In genomic region chr2:110747522-110748488, GRCh38 we compare ENCODE assay signal across 13 cellular contexts. TPM values are rescaled to one million over a fixed set of nuclear protein-coding genes. Genes with fewer than 3 reads are reported as not detected.
DNase-seq lines count a peak whose midpoint lies in the region; ATAC-seq and TF ChIP-seq lines count a peak whose summit lies in the region.
"Had no signal": no experiment of that assay in that cellular context is flagged by ENCODE, and none has a peak within 500 bp of the region (broad histone marks: within the 10 kb centered on the region; RNA-seq: fewer than 3 reads in every experiment).

No MANE protein-coding gene starts in this region.

- TF ChIP-seq CTCF in activated CD8-positive, alpha-beta T cell treated with anti-CD3 and anti-CD28 coated beads for 36 hours (IDR thresholded peaks at IDR 0.05): no peak

- intact Hi-C loops in activated CD4-positive, alpha-beta T cell treated with anti-CD3 and anti-CD28 coated beads for 36 hours (cut with DNase I, micrococcal nuclease): loop anchor here (1.0 to 10.0 kb wide), 10 partner anchors 36 to 593 kb away; partner anchors contain the start of gene BUB1 (in 2 of the 2)
- intact Hi-C loops in activated CD8-positive, alpha-beta T cell treated with anti-CD3 and anti-CD28 coated beads for 36 hours (cut with micrococcal nuclease): loop anchor here (5.0 kb wide), 1 partner anchor 71 kb away; the partner anchor contains the start of gene BUB1

- 0 out of 2 replicates have a peak, but pooled peaks cover 2% of the 10 kb centered on the region for H3K9me3 ChIP-seq in HUES6 (ENCODE audit: control insufficient read depth, insufficient read depth, low read depth, low read length)
- H3K9me3 ChIP-seq: upper lobe of left lung had no signal

- no peak overlapping the region for H3K27ac Mint-ChIP-seq in activated CD4-positive, alpha-beta T cell treated with anti-CD3 and anti-CD28 coated beads for 36 hours
- H3K27ac Mint-ChIP-seq in activated CD8-positive, alpha-beta T cell treated with anti-CD3 and anti-CD28 coated beads for 36 hours: no peak overlapping the region
- peak overlapping the region; percentile 0 to 18 for H3K27ac Mint-ChIP-seq in natural killer cell treated with Interleukin-12 subunit alpha and Interleukin-12 subunit beta and Interleukin-15 and Interleukin-18, amount 100 ng/mL, for 72 hours

- POLR2A ChIA-PET in activated CD4-positive, alpha-beta T cell treated with anti-CD3 and anti-CD28 coated beads for 36 hours (lab: Charles Lee): no interaction called here
- POLR2A ChIA-PET in activated CD8-positive, alpha-beta T cell treated with anti-CD3 and anti-CD28 coated beads for 36 hours (lab: Charles Lee): interaction anchor here (1.1 to 1.5 kb wide), 3 partner anchors 73 to 111 kb away, joined by 3 to 6 read pairs (median 4); no protein-coding TSS in a partner anchor

- H3K9me3 Mint-ChIP-seq in activated CD4-positive, alpha-beta T cell treated with anti-CD3 and anti-CD28 coated beads for 36 hours (ENCODE audit: low read depth): no peaks in the 10 kb centered on the region
- no peaks in the 10 kb centered on the region for H3K9me3 Mint-ChIP-seq in activated CD8-positive, alpha-beta T cell treated with anti-CD3 and anti-CD28 coated beads for 36 hours
- H3K9me3 Mint-ChIP-seq in natural killer cell treated with Interleukin-12 subunit alpha and Interleukin-12 subunit beta and Interleukin-15 and Interleukin-18, amount 100 ng/mL, for 72 hours: no peaks in the 10 kb centered on the region

- no peaks in the 10 kb centered on the region for H3K36me3 Mint-ChIP-seq in activated CD4-positive, alpha-beta T cell treated with anti-CD3 and anti-CD28 coated beads for 36 hours (ENCODE audit: low read depth)
- no peaks in the 10 kb centered on the region for H3K36me3 Mint-ChIP-seq in activated CD8-positive, alpha-beta T cell treated with anti-CD3 and anti-CD28 coated beads for 36 hours (ENCODE audit: low read depth)
- H3K36me3 Mint-ChIP-seq in natural killer cell treated with Interleukin-12 subunit alpha and Interleukin-12 subunit beta and Interleukin-15 and Interleukin-18, amount 100 ng/mL, for 72 hours: no peaks in the 10 kb centered on the region

- H3K9ac ChIP-seq in HUES6 (ENCODE audit: low read length): peak overlapping the region; percentile 29

- H3K27ac ChIP-seq in HUES6 (ENCODE audit: low read depth, low read length): no peak overlapping the region
- H3K27ac ChIP-seq: foreskin keratinocyte, upper lobe of left lung had no signal

- DNase-seq in activated CD4-positive, alpha-beta T cell treated with anti-CD3 and anti-CD28 coated beads for 36 hours: peak; percentile 16
- no peak for DNase-seq in activated CD4-positive, alpha-beta T cell treated with anti-CD3 and anti-CD28 coated beads for 1 hour
- peak; percentile 31 for DNase-seq in activated CD8-positive, alpha-beta T cell treated with anti-CD3 and anti-CD28 coated beads for 36 hours
- no peak for DNase-seq in natural killer cell treated with Interleukin-12 subunit alpha and Interleukin-12 subunit beta and Interleukin-15 and Interleukin-18, amount 100 ng/mL, for 72 hours (ENCODE audit: low spot score)
- DNase-seq in NCI-H1105 treated with DMSO at 0.1 percent for 48 hours (lab: John Stamatoyannopoulos, UW) (no peak), hippocampal formation (lab: John Stamatoyannopoulos, UW) (no peak)
- DNase-seq: effector CD4-positive, alpha-beta T cell; foreskin keratinocyte; posterior cingulate gyrus; upper lobe of left lung had no signal

- ATAC-seq in activated CD4-positive, alpha-beta T cell treated with anti-CD3 and anti-CD28 coated beads for 36 hours: peak; percentile 23
- peak; percentile 29 for ATAC-seq in activated CD8-positive, alpha-beta T cell treated with anti-CD3 and anti-CD28 coated beads for 36 hours
- ATAC-seq in natural killer cell treated with Interleukin-12 subunit alpha and Interleukin-12 subunit beta and Interleukin-15 and Interleukin-18, amount 100 ng/mL, for 72 hours: no peak
- ATAC-seq in GM19395 (IDR thresholded peaks at IDR 0.05; ENCODE audit: unreplicated experiment): no peak
- ATAC-seq: Right ventricle myocardium inferior had no signal

- CTCF ChIA-PET in activated CD4-positive, alpha-beta T cell treated with anti-CD3 and anti-CD28 coated beads for 36 hours (lab: Charles Lee): interaction anchor here (1.0 kb wide), 2 partner anchors 15 to 69 kb away, joined by 3 to 5 read pairs; partner anchors contain the start of gene ACOXL
- CTCF ChIA-PET in activated CD8-positive, alpha-beta T cell treated with anti-CD3 and anti-CD28 coated beads for 36 hours (lab: Charles Lee): no interaction called here

- H3K27me3 ChIP-seq in HUES6 (ENCODE audit: control insufficient read depth, insufficient read depth, low read length): no peaks in the 10 kb centered on the region; the same call in 1 of the 2 replicates
- H3K27me3 ChIP-seq: upper lobe of left lung had no signal

- H3K36me3 ChIP-seq in HUES6 (ENCODE audit: control insufficient read depth, insufficient read depth, low read length): no peaks in the 10 kb centered on the region
- H3K36me3 ChIP-seq: upper lobe of left lung had no signal

- H3K4me1 Mint-ChIP-seq in activated CD4-positive, alpha-beta T cell treated with anti-CD3 and anti-CD28 coated beads for 36 hours: peaks cover 18% of the 10 kb centered on the region
- H3K4me1 Mint-ChIP-seq in activated CD8-positive, alpha-beta T cell treated with anti-CD3 and anti-CD28 coated beads for 36 hours (ENCODE audit: low read depth): peaks cover 21% of the 10 kb centered on the region
- peaks cover 17 to 19% of the 10 kb centered on the region in 2 donors for H3K4me1 Mint-ChIP-seq in natural killer cell treated with Interleukin-12 subunit alpha and Interleukin-12 subunit beta and Interleukin-15 and Interleukin-18, amount 100 ng/mL, for 72 hours (ENCODE audit: low read depth in 2 of 2)

- H3K4me1 ChIP-seq in HUES6 (ENCODE audit: control insufficient read depth, insufficient read depth, low read length): peaks cover 58% of the 10 kb centered on the region
- H3K4me1 ChIP-seq: foreskin keratinocyte had no signal

- H3K4me3 Mint-ChIP-seq in activated CD4-positive, alpha-beta T cell treated with anti-CD3 and anti-CD28 coated beads for 36 hours: no peak overlapping the region
- H3K4me3 Mint-ChIP-seq in activated CD8-positive, alpha-beta T cell treated with anti-CD3 and anti-CD28 coated beads for 36 hours: no peak overlapping the region
- H3K4me3 Mint-ChIP-seq in natural killer cell treated with Interleukin-12 subunit alpha and Interleukin-12 subunit beta and Interleukin-15 and Interleukin-18, amount 100 ng/mL, for 72 hours: peak overlapping the region; percentile 65

- peaks cover 70% of the 10 kb centered on the region for H3K27me3 Mint-ChIP-seq in activated CD4-positive, alpha-beta T cell treated with anti-CD3 and anti-CD28 coated beads for 36 hours
- H3K27me3 Mint-ChIP-seq in activated CD8-positive, alpha-beta T cell treated with anti-CD3 and anti-CD28 coated beads for 36 hours: peaks cover 58% of the 10 kb centered on the region
- H3K27me3 Mint-ChIP-seq in natural killer cell treated with Interleukin-12 subunit alpha and Interleukin-12 subunit beta and Interleukin-15 and Interleukin-18, amount 100 ng/mL, for 72 hours: peaks cover 40 to 45% of the 10 kb centered on the region in 2 donors

- no peak overlapping the region for H3K4me3 ChIP-seq in HUES6 (ENCODE audit: low read depth, low read length)
- H3K4me3 ChIP-seq: upper lobe of left lung had no signal

RNA-seq across cellular contexts. Expression of gene ACOXL, which starts 15.4 kb away (rescaled TPM):
- under 1 TPM in 1 of 2 experiments, not detected in 1; 0.23 TPM for total RNA-seq in activated CD4-positive, alpha-beta T cell treated with anti-CD3 and anti-CD28 coated beads for 36 hours
- under 1 TPM; 0.14 to 0.56 TPM for total RNA-seq in activated CD8-positive, alpha-beta T cell treated with anti-CD3 and anti-CD28 coated beads for 36 hours
- 1 to 10 TPM; 1.4 to 2.5 TPM for total RNA-seq in natural killer cell treated with Interleukin-12 subunit alpha and Interleukin-12 subunit beta and Interleukin-15 and Interleukin-18, amount 100 ng/mL, for 72 hours
- total RNA-seq: Right ventricle myocardium inferior had no signal

Comparison
In these comparisons a context has a peak if more than half of its experiments do, and no peak if none do; other contexts are left out.
1. DNase-seq: peak in activated CD4-positive, alpha-beta T cell treated with anti-CD3 and anti-CD28 coated beads for 36 hours (single experiment) and activated CD8-positive, alpha-beta T cell treated with anti-CD3 and anti-CD28 coated beads for 36 hours (single experiment); none in activated CD4-positive, alpha-beta T cell treated with anti-CD3 and anti-CD28 coated beads for 1 hour (single experiment), natural killer cell treated with Interleukin-12 subunit alpha and Interleukin-12 subunit beta and Interleukin-15 and Interleukin-18, amount 100 ng/mL, for 72 hours (single experiment), NCI-H1105 treated with DMSO at 0.1 percent for 48 hours (single experiment) and hippocampal formation (0 of 2).
2. ATAC-seq: peak in activated CD4-positive, alpha-beta T cell treated with anti-CD3 and anti-CD28 coated beads for 36 hours (single experiment) and activated CD8-positive, alpha-beta T cell treated with anti-CD3 and anti-CD28 coated beads for 36 hours (single experiment); none in natural killer cell treated with Interleukin-12 subunit alpha and Interleukin-12 subunit beta and Interleukin-15 and Interleukin-18, amount 100 ng/mL, for 72 hours (0 of 2) and GM19395 (single experiment).
3. H3K27ac Mint-ChIP-seq: peak in natural killer cell treated with Interleukin-12 subunit alpha and Interleukin-12 subunit beta and Interleukin-15 and Interleukin-18, amount 100 ng/mL, for 72 hours (2 of 2); none in activated CD4-positive, alpha-beta T cell treated with anti-CD3 and anti-CD28 coated beads for 36 hours (single experiment) and activated CD8-positive, alpha-beta T cell treated with anti-CD3 and anti-CD28 coated beads for 36 hours (single experiment).